Comparison of ENCODE assay signal across 8 cellular contexts in genomic region chr11:77188323-77188911, GRCh38.
DNase-seq lines count a peak whose midpoint lies in the region; ATAC-seq and TF ChIP-seq lines count a peak whose summit lies in the region.

No MANE protein-coding gene starts in this region.

- no peak overlapping the region for H3K27ac ChIP-seq in thyroid gland

- no peaks in the 10 kb centered on the region for H3K36me3 ChIP-seq in thyroid gland

- H3K27me3 Mint-ChIP-seq in activated T-helper 1 cell treated with anti-CD3 and anti-CD28 coated beads, Interleukin-12 subunit alpha, Interleukin-12 subunit beta, Interleukin-2, Interleukin-4 antibody, amounts not matched to agents 30 ng/mL and 10 ng/mL and 1 ng/mL, durations not matched to agents 14 hours and 24 hours and 36 hours (ENCODE audit: insufficient read depth), result peaks cover 2% of the 10 kb centered on the region

- ATAC-seq in GM21786 (IDR thresholded peaks at IDR 0.05; ENCODE audit: unreplicated experiment), result no peak

- no peaks in the 10 kb centered on the region for H3K4me1 Mint-ChIP-seq in activated T-helper 1 cell treated with anti-CD3 and anti-CD28 coated beads, Interleukin-12 subunit alpha, Interleukin-12 subunit beta, Interleukin-2, Interleukin-4 antibody, amounts not matched to agents 30 ng/mL and 10 ng/mL and 1 ng/mL, durations not matched to agents 14 hours and 24 hours and 36 hours (ENCODE audit: low read depth)

- H3K4me3 ChIP-seq in fibroblast of the aortic adventitia (ENCODE audit: low read depth, low read length) (no peak overlapping the region), thyroid gland (replicated peaks in 1 of 3) (no peak overlapping the region)

- TF ChIP-seq POLR2A in thyroid gland (IDR thresholded peaks at IDR 0.05), result no peak

- TF ChIP-seq CTCF in fibroblast of the aortic adventitia (IDR thresholded peaks at IDR 0.05; ENCODE audit: insufficient read depth, low read length) (peak; percentile 88), thyroid gland (IDR thresholded peaks at IDR 0.05) (peak; percentile 66 to 83 (median 79))

- H3K27ac Mint-ChIP-seq in activated T-helper 1 cell treated with anti-CD3 and anti-CD28 coated beads, Interleukin-12 subunit alpha, Interleukin-12 subunit beta, Interleukin-2, Interleukin-4 antibody, amounts not matched to agents 30 ng/mL and 10 ng/mL and 1 ng/mL, durations not matched to agents 14 hours and 24 hours and 36 hours, result no peak overlapping the region

- H3K27me3 ChIP-seq in thyroid gland, result no peaks in the 10 kb centered on the region

- H3K9me3 ChIP-seq in thyroid gland, result no peaks in the 10 kb centered on the region

- H3K36me3 Mint-ChIP-seq in activated T-helper 1 cell treated with anti-CD3 and anti-CD28 coated beads, Interleukin-12 subunit alpha, Interleukin-12 subunit beta, Interleukin-2, Interleukin-4 antibody, amounts not matched to agents 30 ng/mL and 10 ng/mL and 1 ng/mL, durations not matched to agents 14 hours and 24 hours and 36 hours (ENCODE audit: low read depth), result no peaks in the 10 kb centered on the region

- DNase-seq in GM04503 (ENCODE audit: low read depth) (peak; percentile 11), LHCN-M2 (ENCODE audit: low read depth) (peak; percentile 66), RPMI7951 (ENCODE audit: low read depth) (peak; percentile 69), fibroblast of the aortic adventitia (ENCODE audit: low read depth) (peak; percentile 82), occipital lobe (lab: John Stamatoyannopoulos, UW) (peak; percentile 36), thyroid gland (peak; percentile 80 to 87)
- peak; percentile 52 for DNase-seq in activated T-helper 1 cell treated with anti-CD3 and anti-CD28 coated beads, Interleukin-12 subunit alpha, Interleukin-12 subunit beta, Interleukin-2, Interleukin-4 antibody, amounts not matched to agents 30 ng/mL and 10 ng/mL and 1 ng/mL, durations not matched to agents 14 hours and 24 hours and 36 hours (ENCODE audit: low spot score)

- peaks cover 0 to 5% of the 10 kb centered on the region in 2 donors for H3K4me1 ChIP-seq in thyroid gland

- WGBS in thyroid gland, 2 donors, result 47 to 48% methylated on average over 4 of the region's 4 CpGs

- no peak overlapping the region for H3K4me3 Mint-ChIP-seq in activated T-helper 1 cell treated with anti-CD3 and anti-CD28 coated beads, Interleukin-12 subunit alpha, Interleukin-12 subunit beta, Interleukin-2, Interleukin-4 antibody, amounts not matched to agents 30 ng/mL and 10 ng/mL and 1 ng/mL, durations not matched to agents 14 hours and 24 hours and 36 hours

- H3K9me3 Mint-ChIP-seq in activated T-helper 1 cell treated with anti-CD3 and anti-CD28 coated beads, Interleukin-12 subunit alpha, Interleukin-12 subunit beta, Interleukin-2, Interleukin-4 antibody, amounts not matched to agents 30 ng/mL and 10 ng/mL and 1 ng/mL, durations not matched to agents 14 hours and 24 hours and 36 hours, result no peaks in the 10 kb centered on the region

- intact Hi-C loops in activated T-helper 1 cell treated with anti-CD3 and anti-CD28 coated beads, Interleukin-12 subunit alpha, Interleukin-12 subunit beta, Interleukin-2, Interleukin-4 antibody, amounts not matched to agents 30 ng/mL and 10 ng/mL and 1 ng/mL, durations not matched to agents 14 hours and 24 hours and 36 hours (cut with micrococcal nuclease), result loop anchor here (1.0 to 2.0 kb wide), 3 partner anchors 61 to 360 kb away; no protein-coding TSS in a partner anchor
- intact Hi-C loops in thyroid gland (cut with DNase I), result loop anchor here (5.0 kb wide), 1 partner anchor 61 kb away; the partner anchor contains the start of gene MYO7A

Comparison
In these comparisons a context has a peak if more than half of its experiments do, and no peak if none do; other contexts are left out.
1. DNase-seq: peak in every context shown above with its lines; median percentile 84 in thyroid gland; 82 in fibroblast of the aortic adventitia; 69 in RPMI7951; 66 in LHCN-M2; 52 in activated T-helper 1 cell treated with anti-CD3 and anti-CD28 coated beads, Interleukin-12 subunit alpha, Interleukin-12 subunit beta, Interleukin-2, Interleukin-4 antibody, amounts not matched to agents 30 ng/mL and 10 ng/mL and 1 ng/mL, durations not matched to agents 14 hours and 24 hours and 36 hours; 36 in occipital lobe; 11 in GM04503.